Comparison of ENCODE assay signal across 8 cellular contexts in the genomic region with DNA sequence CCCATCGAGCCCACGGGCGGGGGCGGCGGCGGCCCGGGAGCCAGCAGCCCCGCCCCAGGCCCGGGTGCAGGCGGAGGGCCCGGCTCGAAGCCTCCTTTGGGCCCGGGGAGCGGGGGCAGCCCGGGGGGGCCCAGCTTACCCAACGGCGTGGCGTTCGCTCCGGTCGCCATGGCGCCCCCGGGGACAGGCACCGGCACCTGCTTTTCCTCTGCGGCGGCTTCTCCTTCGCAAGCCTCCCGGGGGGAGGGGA. TPM values are rescaled to one million over a fixed set of nuclear protein-coding genes. Genes with fewer than 3 reads are reported as not detected.
A peak's percentile ranks its signal among the peaks of the same experiment; 100 is the strongest.
DNase-seq lines count a peak whose midpoint lies in the region; ATAC-seq, FAIRE-seq and TF ChIP-seq lines count a peak whose summit lies in the region.

No MANE protein-coding gene starts in this region.

- H3K27me3 Mint-ChIP-seq in GM23338 (ENCODE audit: insufficient read depth, low read depth, poor library complexity) (peaks cover 19% of the 10 kb centered on the region), WTC11 (ENCODE audit: low read depth) (no peaks in the 10 kb centered on the region)

- peak overlapping the region; percentile 80 for H3K9ac ChIP-seq in iPS-15b (ENCODE audit: low read depth, low read length)

- H3K4me1 ChIP-seq in A549 (peaks cover 34% of the 10 kb centered on the region), GM23338 (ENCODE audit: insufficient read depth) (peaks cover 12% of the 10 kb centered on the region), iPS-15b (ENCODE audit: control insufficient read depth, insufficient read depth, low read length) (peaks cover 7% of the 10 kb centered on the region), suprapubic skin (peaks cover 35% of the 10 kb centered on the region)

- H3K36me3 Mint-ChIP-seq in GM23338 (ENCODE audit: low read depth): peaks cover 44% of the 10 kb centered on the region
- H3K36me3 Mint-ChIP-seq in WTC11: peaks cover 42% of the 10 kb centered on the region

- peaks cover 52% of the 10 kb centered on the region for H3K79me2 ChIP-seq in GM23338 (replicated peaks; ENCODE audit: insufficient read depth)

- POLR2A ChIA-PET in A549 (lab: Yijun Ruan, JAX): interaction anchor here (0.9 to 2.7 kb wide), 12 partner anchors 8 to 79 kb away, joined by 3 to 32 read pairs (median 4); a partner anchor contains a TSS
- POLR2A ChIA-PET in WTC11 (lab: Charles Lee): interaction anchor here (0.9 to 2.3 kb wide), 9 partner anchors 16 to 721 kb away, joined by 3 to 45 read pairs (median 4); a partner anchor contains a TSS

- H3K4me1 Mint-ChIP-seq in GM23338: peaks cover 39% of the 10 kb centered on the region
- H3K4me1 Mint-ChIP-seq in WTC11: peaks cover 32% of the 10 kb centered on the region

- peak overlapping the region; percentile 98 to 99 for H3K27ac ChIP-seq in A549
- H3K27ac ChIP-seq in GM23338 (ENCODE audit: low read depth): peak overlapping the region; percentile 98
- H3K27ac ChIP-seq in suprapubic skin: peak overlapping the region; percentile 98

- no peak for FAIRE-seq in A549 (lab: Jason Lieb, UNC)

- no peak for TF ChIP-seq RAD21 in A549 (conservative IDR thresholded peaks at IDR 0.05 in 1 of 2, IDR thresholded peaks at IDR 0.05 in 1 of 2)

- no peak overlapping the region for H2AFZ ChIP-seq in GM23338

- peak overlapping the region; percentile 89; the same call in 2 of the 3 replicates for H3K4me3 Mint-ChIP-seq in GM23338
- peak overlapping the region; percentile 77; the same call in 1 of the 2 replicates for H3K4me3 Mint-ChIP-seq in WTC11

- DNase-seq in A549 (ENCODE audit: low read depth in 1 of 2, low spot score in 1 of 2) (no peak), GM23338 (ENCODE audit: low spot score) (no peak), WTC11 (ENCODE audit: low spot score) (no peak), suprapubic skin (ENCODE audit: low spot score in 2 of 2) (no peak), EL (no peak)
- no peak for DNase-seq in effector CD4-positive, alpha-beta T cell
- no peak for DNase-seq in central memory CD4-positive, alpha-beta T cell

- no CpG with 5 or more reads among the region's 28 CpGs for WGBS in A549 (ENCODE audit: missing lambda C conversion rate)
- no CpG with 5 or more reads among the region's 28 CpGs for WGBS in suprapubic skin

- H3K27ac Mint-ChIP-seq in GM23338 (no peak overlapping the region), WTC11 (no peak overlapping the region)

- H3F3A ChIP-seq in GM23338 (replicated peaks; ENCODE audit: low read depth): peaks cover 44% of the 10 kb centered on the region

- H3K27me3 ChIP-seq in GM23338 (ENCODE audit: insufficient read depth): no peaks in the 10 kb centered on the region
- no peaks in the 10 kb centered on the region for H3K27me3 ChIP-seq in iPS-15b (ENCODE audit: control insufficient read depth, insufficient read depth, low read length)
- no peaks in the 10 kb centered on the region for H3K27me3 ChIP-seq in suprapubic skin

- ATAC-seq in A549 (peak in 1 of 2 experiments; percentile 2; a peak in 1 of 6 replicates), GM23338 (no peak), WTC11 (no peak)

- peaks cover 41% of the 10 kb centered on the region for H4K20me1 ChIP-seq in GM23338 (replicated peaks; ENCODE audit: insufficient read depth)

- H3K9me2 ChIP-seq in GM23338 (ENCODE audit: insufficient read depth): no peaks in the 10 kb centered on the region

- CTCF ChIA-PET in A549 (lab: Yijun Ruan, JAX) (interaction anchor here (0.9 to 5.7 kb wide), 4 partner anchors 13 to 115 kb away, joined by 3 to 73 read pairs (median 6); no protein-coding TSS in a partner anchor), WTC11 (lab: Charles Lee) (interaction anchor here (0.5 to 2.0 kb wide), 31 partner anchors 9 to 437 kb away, joined by 3 to 23 read pairs (median 4); a partner anchor contains a TSS)

- no peak for TF ChIP-seq EP300 in A549 (IDR thresholded peaks at IDR 0.05)
- TF ChIP-seq EP300 in suprapubic skin (IDR thresholded peaks at IDR 0.05): no peak

- H3K9me3 Mint-ChIP-seq in GM23338 (no peaks in the 10 kb centered on the region; the same call in 2 of the 3 replicates), WTC11 (no peaks in the 10 kb centered on the region)

- H3K36me3 ChIP-seq in GM23338 (ENCODE audit: insufficient read depth): peaks cover 41% of the 10 kb centered on the region
- peaks cover 26% of the 10 kb centered on the region for H3K36me3 ChIP-seq in iPS-15b (ENCODE audit: control insufficient read depth, insufficient read depth, low read length)
- peaks cover 35% of the 10 kb centered on the region for H3K36me3 ChIP-seq in suprapubic skin

- no peak for TF ChIP-seq POLR2A in A549 (IDR thresholded peaks at IDR 0.05; ENCODE audit: low read length)
- no peak for TF ChIP-seq POLR2A in suprapubic skin (IDR thresholded peaks at IDR 0.05)

- H3K4me3 ChIP-seq in A549: peak overlapping the region; percentile 90
- H3K4me3 ChIP-seq in GM23338: peak overlapping the region; percentile 84
- H3K4me3 ChIP-seq in iPS-15b (ENCODE audit: low read depth, low read length): peak overlapping the region; percentile 48
- H3K4me3 ChIP-seq in suprapubic skin: peak overlapping the region; percentile 76

- no peak for TF ChIP-seq CTCF in A549 (IDR thresholded peaks at IDR 0.05)
- no peak for TF ChIP-seq CTCF in GM23338 (conservative IDR thresholded peaks at IDR 0.05; ENCODE audit: low read depth in 2 of 2)
- no peak for TF ChIP-seq CTCF in WTC11 (IDR thresholded peaks at IDR 0.05)
- TF ChIP-seq CTCF in suprapubic skin (IDR thresholded peaks at IDR 0.05): no peak

- H3K9me3 ChIP-seq in A549 (no peaks in the 10 kb centered on the region), iPS-15b (ENCODE audit: control insufficient read depth, insufficient read depth, low read length) (no peaks in the 10 kb centered on the region), suprapubic skin (no peaks in the 10 kb centered on the region)

- peak overlapping the region; percentile 92; the same call in 2 of the 3 replicates for H3K4me2 ChIP-seq in A549
- H3K4me2 ChIP-seq in GM23338: peak overlapping the region; percentile 74; the same call in 1 of the 2 replicates

TF ChIP-seq in A549, 52 proteins besides CTCF, POLR2A, EP300 and RAD21 (continues in another document):
- TF ChIP-seq RFX5 (IDR thresholded peaks at IDR 0.05): no peak

TF ChIP-seq in GM23338, 12 proteins besides CTCF, POLR2A, EP300 and RAD21 (continues in another document):
- TF ChIP-seq ZNF331 (CRISPR knock-in tag; IDR thresholded peaks at IDR 0.05; ENCODE audit: low read depth): no peak

TF ChIP-seq in WTC11, 78 proteins besides CTCF, POLR2A, EP300 and RAD21 (continues in another document):
- peak; percentile 20; the same call in 1 of the 2 replicates for TF ChIP-seq FOXK1 (CRISPR knock-in tag; IDR thresholded peaks at IDR 0.05)

RNA-seq across cellular contexts. Expression of a gene that starts 0.2 kb away (rescaled TPM):
- 88.8 and 104 TPM in 2 replicates for polyA plus RNA-seq in A549 (2011; rRNA removed)
- polyA plus RNA-seq in A549 (2012; cell fraction: cytosol; rRNA removed): 88.5 and 106 TPM in 2 replicates
- polyA plus RNA-seq in A549 (2012; cell fraction: nucleus; rRNA removed): 240 and 241 TPM in 2 replicates
- 268 to 341 TPM (median 310 TPM) in 3 replicates for polyA plus RNA-seq in A549 (2017; fragmentation: RNase III; extraction: RNeasy Plus Mini Kit Qiagen cat#74134 plus additional on column Dnase treatment)
- 87.7 and 103 TPM in 2 replicates for polyA minus RNA-seq in A549 (2011; rRNA and poly(A)+ RNA removed)
- total RNA-seq in GM23338 (2014; rRNA removed; shearing (Covaris generic)): 235 and 252 TPM in 2 replicates
- 76.9 and 82.9 TPM in 2 replicates for polyA plus RNA-seq in GM23338 (2016; fragmentation: Nextera tagmentation; extraction: Ambion mirVana)
- 285 to 314 TPM (median 300 TPM) in 3 replicates for total RNA-seq in WTC11 (2021)
- total RNA-seq in suprapubic skin: 100 to 1,000 TPM; 270 to 559 (median 373) TPM

RNA-seq across cellular contexts. Expression of a gene that starts 18.4 kb away (rescaled TPM):
- polyA plus RNA-seq in A549 (2011; rRNA removed): 0.22 and 0.40 TPM in 2 replicates
- 0.26 and 0.32 TPM in 2 replicates for polyA plus RNA-seq in A549 (2012; cell fraction: cytosol; rRNA removed)
- polyA plus RNA-seq in A549 (2012; cell fraction: nucleus; rRNA removed): 1.3 TPM in 2 replicates
- 0.23 to 0.51 TPM (median 0.39 TPM) in 3 replicates for polyA plus RNA-seq in A549 (2017; fragmentation: RNase III; extraction: RNeasy Plus Mini Kit Qiagen cat#74134 plus additional on column Dnase treatment)
- 0.41 and 0.58 TPM in 2 replicates for polyA minus RNA-seq in A549 (2011; rRNA and poly(A)+ RNA removed)
- total RNA-seq in GM23338 (2014; rRNA removed; shearing (Covaris generic)): 3.9 and 4.4 TPM in 2 replicates
- polyA plus RNA-seq in GM23338 (2016; fragmentation: Nextera tagmentation; extraction: Ambion mirVana): 1.5 and 2.8 TPM in 2 replicates
- total RNA-seq in WTC11 (2021): 6.6 to 8.7 TPM (median 8.2 TPM) in 3 replicates
- total RNA-seq in suprapubic skin: 1 to 10 TPM; 1.1 to 2.7 (median 1.2) TPM

RNA-seq across cellular contexts. Expression of a gene that starts 24.9 kb away (rescaled TPM):
- polyA plus RNA-seq in A549 (2011; rRNA removed): 9.4 and 10.2 TPM in 2 replicates
- 13.1 and 13.5 TPM in 2 replicates for polyA plus RNA-seq in A549 (2012; cell fraction: cytosol; rRNA removed)
- polyA plus RNA-seq in A549 (2012; cell fraction: nucleus; rRNA removed): 25.7 and 33.8 TPM in 2 replicates
- polyA plus RNA-seq in A549 (2017; fragmentation: RNase III; extraction: RNeasy Plus Mini Kit Qiagen cat#74134 plus additional on column Dnase treatment): 8.4 to 10.6 TPM (median 9.9 TPM) in 3 replicates
- 11.3 and 17.7 TPM in 2 replicates for polyA minus RNA-seq in A549 (2011; rRNA and poly(A)+ RNA removed)
- total RNA-seq in GM23338 (2014; rRNA removed; shearing (Covaris generic)): 32.3 and 42.6 TPM in 2 replicates
- polyA plus RNA-seq in GM23338 (2016; fragmentation: Nextera tagmentation; extraction: Ambion mirVana): 9.9 and 11.2 TPM in 2 replicates
- 24.5 to 31.6 TPM (median 28.3 TPM) in 3 replicates for total RNA-seq in WTC11 (2021)
- total RNA-seq in suprapubic skin: 10 to 100 TPM; 13.6 to 20.4 (median 15.3) TPM

RNA-seq across cellular contexts. Expression of a gene that starts 32.2 kb away (rescaled TPM):
- polyA plus RNA-seq in A549 (2011; rRNA removed) (17.0 and 18.5 TPM in 2 replicates), A549 (2017; fragmentation: RNase III; extraction: RNeasy Plus Mini Kit Qiagen cat#74134 plus additional on column Dnase treatment) (30.2 to 35.5 TPM (median 34.7 TPM) in 3 replicates), GM23338 (2016; fragmentation: Nextera tagmentation; extraction: Ambion mirVana) (27.2 and 31.6 TPM in 2 replicates)
- 50.1 and 64.4 TPM in 2 replicates for polyA plus RNA-seq in A549 (2012; cell fraction: cytosol; rRNA removed)
- 94.3 and 126 TPM in 2 replicates for polyA plus RNA-seq in A549 (2012; cell fraction: nucleus; rRNA removed)
- polyA minus RNA-seq in A549 (2011; rRNA and poly(A)+ RNA removed): 13.9 and 14.7 TPM in 2 replicates
- 38.9 and 45.2 TPM in 2 replicates for total RNA-seq in GM23338 (2014; rRNA removed; shearing (Covaris generic))
- total RNA-seq in WTC11 (2021) (47.1 to 53.3 TPM (median 51.2 TPM) in 3 replicates), suprapubic skin (10 to 100 TPM; 26.9 to 46.6 (median 36.1) TPM)

RNA-seq across cellular contexts. Expression of a gene that starts 34.2 kb away (rescaled TPM):
- 0.88 and 0.95 TPM in 2 replicates for polyA plus RNA-seq in A549 (2011; rRNA removed)
- 1.3 and 1.8 TPM in 2 replicates for polyA plus RNA-seq in A549 (2012; cell fraction: cytosol; rRNA removed)
- polyA plus RNA-seq in A549 (2012; cell fraction: nucleus; rRNA removed): 2.3 and 3.0 TPM in 2 replicates
- 0.89 to 1.1 TPM (median 0.94 TPM) in 3 replicates for polyA plus RNA-seq in A549 (2017; fragmentation: RNase III; extraction: RNeasy Plus Mini Kit Qiagen cat#74134 plus additional on column Dnase treatment)
- 1.5 and 1.9 TPM in 2 replicates for polyA minus RNA-seq in A549 (2011; rRNA and poly(A)+ RNA removed)
- 30.1 and 34.4 TPM in 2 replicates for total RNA-seq in GM23338 (2014; rRNA removed; shearing (Covaris generic))
- polyA plus RNA-seq in GM23338 (2016; fragmentation: Nextera tagmentation; extraction: Ambion mirVana): 50.4 and 60.5 TPM in 2 replicates
- total RNA-seq in WTC11 (2021): 31.9 to 41.5 TPM (median 40.3 TPM) in 3 replicates
- 1 to 10 TPM in 2 of 4 donors, under 1 TPM in 2; 0.64 to 7.6 (median 3.9) TPM for total RNA-seq in suprapubic skin
